ENCODE assay signal across 19 cellular contexts in the genomic region with DNA sequence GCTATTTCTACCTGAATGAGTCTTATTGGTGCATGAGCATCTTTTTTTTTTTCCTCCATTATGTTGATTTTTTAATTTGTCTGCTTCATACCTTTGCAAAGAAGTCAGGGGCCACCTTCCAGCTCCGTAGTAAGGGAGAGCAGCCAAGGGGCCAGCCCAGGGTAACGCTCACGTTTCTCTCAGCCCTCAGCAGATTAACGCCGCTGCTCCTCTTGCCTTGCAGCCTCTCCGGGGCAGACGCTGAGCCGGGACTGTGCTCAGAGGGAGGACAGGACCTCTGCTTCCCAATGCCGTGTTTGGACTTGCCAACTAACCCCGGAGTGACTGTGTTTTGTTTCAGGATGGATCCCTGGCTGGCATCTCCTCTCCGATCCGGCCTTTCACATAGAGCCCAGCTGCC.
DNase-seq lines count a peak whose midpoint lies in the region; ATAC-seq and TF ChIP-seq lines count a peak whose summit lies in the region.
"Had no signal": no experiment of that assay in that cellular context is flagged by ENCODE, and none has a peak within 500 bp of the region (broad histone marks: within the 10 kb centered on the region; RNA-seq: fewer than 3 reads in every experiment).

No MANE protein-coding gene starts in this region.

- WGBS in mammary epithelial cell (ENCODE audit: low coverage, missing lambda C conversion rate) = 5% methylated on average over 12 of the region's 12 CpGs

- intact Hi-C loops in mammary epithelial cell (cut with micrococcal nuclease) (no loop called here), MCF 10A (cut with micrococcal nuclease) (no loop called here)
- intact Hi-C loops in naive thymus-derived CD4-positive, alpha-beta T cell (cut with micrococcal nuclease) = no loop called here

- H3K4me2 ChIP-seq in mammary epithelial cell (ENCODE audit: insufficient read depth, low read depth, low read length) (peak overlapping the region; percentile 25), parathyroid adenoma (ENCODE audit: low read length) (no peak overlapping the region)

- no peak for ATAC-seq in GM18517 (IDR thresholded peaks at IDR 0.05; ENCODE audit: unreplicated experiment)
- ATAC-seq in naive thymus-derived CD4-positive, alpha-beta T cell = no peak
- ATAC-seq: GM12878 had no signal

- POLR2A ChIA-PET in MCF 10A (lab: Yijun Ruan, JAX) (no interaction called here), RWPE1 (lab: Yijun Ruan, JAX; ENCODE audit: low non-redundant PET) (no interaction called here)
- POLR2A ChIA-PET in naive thymus-derived CD4-positive, alpha-beta T cell (lab: Charles Lee) = no interaction called here

- DNase-seq in mammary epithelial cell (peak; percentile 27), MCF 10A (ENCODE audit: unreplicated experiment) (no peak), RWPE1 (ENCODE audit: low spot score) (no peak), epithelial cell of esophagus (ENCODE audit: low read depth) (peak; percentile 44), NK-92 (lab: John Stamatoyannopoulos, UW; ENCODE audit: unreplicated experiment) (no peak)
- DNase-seq in naive thymus-derived CD4-positive, alpha-beta T cell = no peak
- DNase-seq: 8988T; Caco-2; CD4-positive, CD25-positive, alpha-beta regulatory T cell; GOT3; NCI-H1417 treated with DMSO at 0.1 percent for 48 hours; NCI-H187 treated with DMSO at 0.1 percent for 48 hours; NCI-H2227 treated with DMSO at 0.1 percent for 48 hours; NCI-H510A treated with DMSO at 0.1 percent for 48 hours; NCI-H774; RPMI8226 had no signal

- no peak overlapping the region for H3K4me3 Mint-ChIP-seq in MCF 10A (ENCODE audit: unreplicated experiment)
- H3K4me3 Mint-ChIP-seq in naive thymus-derived CD4-positive, alpha-beta T cell = no peak overlapping the region
- H3K4me3 Mint-ChIP-seq: CD4-positive, CD25-positive, alpha-beta regulatory T cell had no signal

- H3K9ac ChIP-seq in mammary epithelial cell (ENCODE audit: insufficient read depth, low read length) (no peak overlapping the region), parathyroid adenoma (no peak overlapping the region)

- H3K27me3 ChIP-seq in mammary epithelial cell (ENCODE audit: insufficient read depth, low read length) = no peaks in the 10 kb centered on the region
- no peaks in the 10 kb centered on the region for H3K27me3 ChIP-seq in parathyroid adenoma (ENCODE audit: control insufficient read depth, insufficient read depth, low read length)
- H3K27me3 ChIP-seq in naive thymus-derived CD4-positive, alpha-beta T cell (ENCODE audit: control insufficient read depth in 2 of 2, insufficient read depth in 2 of 2, low read length in 2 of 2) = no peaks in the 10 kb centered on the region

- peaks cover 30% of the 10 kb centered on the region for H3K36me3 Mint-ChIP-seq in MCF 10A (ENCODE audit: insufficient read depth, unreplicated experiment)
- H3K36me3 Mint-ChIP-seq in naive thymus-derived CD4-positive, alpha-beta T cell = peaks cover 0 to 7% (median 0%) of the 10 kb centered on the region in 5 donors
- H3K36me3 Mint-ChIP-seq: CD4-positive, CD25-positive, alpha-beta regulatory T cell had no signal

- no peaks in the 10 kb centered on the region for H3K4me1 Mint-ChIP-seq in MCF 10A (ENCODE audit: insufficient read depth, unreplicated experiment)
- H3K4me1 Mint-ChIP-seq in naive thymus-derived CD4-positive, alpha-beta T cell = peaks cover 0 to 10% (median 4%) of the 10 kb centered on the region in 7 donors

- H3K79me2 ChIP-seq in mammary epithelial cell (ENCODE audit: insufficient read depth, low read length) (no peaks in the 10 kb centered on the region), parathyroid adenoma (no peaks in the 10 kb centered on the region)

- H3K9me3 ChIP-seq in mammary epithelial cell (replicated peaks; ENCODE audit: insufficient read depth, low read length) (no peaks in the 10 kb centered on the region), parathyroid adenoma (ENCODE audit: control insufficient read depth, low read length) (no peaks in the 10 kb centered on the region)
- H3K9me3 ChIP-seq in naive thymus-derived CD4-positive, alpha-beta T cell (ENCODE audit: control insufficient read depth in 2 of 3, low read length in 3 of 3) = no peaks in the 10 kb centered on the region
- H3K9me3 ChIP-seq: Caco-2 had no signal

- H2AFZ ChIP-seq in mammary epithelial cell (ENCODE audit: low read depth, low read length) = peak overlapping the region; percentile 54
- H2AFZ ChIP-seq in parathyroid adenoma = peak overlapping the region; percentile 80

- H3K9me3 Mint-ChIP-seq in MCF 10A (ENCODE audit: unreplicated experiment) = no peaks in the 10 kb centered on the region
- peaks cover 0 to 2% (median 0%) of the 10 kb centered on the region in 11 donors for H3K9me3 Mint-ChIP-seq in naive thymus-derived CD4-positive, alpha-beta T cell
- H3K9me3 Mint-ChIP-seq: CD4-positive, CD25-positive, alpha-beta regulatory T cell had no signal

- no peaks in the 10 kb centered on the region for H4K20me1 ChIP-seq in mammary epithelial cell (ENCODE audit: insufficient read depth, low read length)

- CTCF ChIA-PET in mammary epithelial cell (lab: Charles Lee; ENCODE audit: low non-redundant PET) (no interaction called here), MCF 10A (lab: Yijun Ruan, JAX) (interaction anchor here (0.6 kb wide), 2 partner anchors 281 to 299 kb away, joined by 3 read pairs; no protein-coding TSS in a partner anchor), RWPE1 (lab: Yijun Ruan, JAX) (no interaction called here)
- CTCF ChIA-PET in naive thymus-derived CD4-positive, alpha-beta T cell (lab: Charles Lee) = interaction anchor here (0.6 kb wide), 1 partner anchor 15 kb away, joined by 4 read pairs; no protein-coding TSS in a partner anchor

- in situ Hi-C loops in mammary epithelial cell (cut with MboI; ENCODE audit: low sequenced_read_pairs in 2 of 2) = no loop called here

- no peak overlapping the region for H3K4me3 ChIP-seq in mammary epithelial cell (replicated peaks in 1 of 3; ENCODE audit: insufficient read depth in 1 of 3, low read depth in 2 of 3, low read length in 3 of 3)
- no peak overlapping the region for H3K4me3 ChIP-seq in epithelial cell of esophagus (ENCODE audit: low read length)
- no peak overlapping the region for H3K4me3 ChIP-seq in parathyroid adenoma (ENCODE audit: low read depth, low read length)
- no peak overlapping the region for H3K4me3 ChIP-seq in naive thymus-derived CD4-positive, alpha-beta T cell (ENCODE audit: low read length)
- H3K4me3 ChIP-seq: GM12878 had no signal

- H3K27ac ChIP-seq in mammary epithelial cell (ENCODE audit: insufficient read depth, low read depth, low read length) (no peak overlapping the region), RWPE1 (peak overlapping the region; percentile 44), parathyroid adenoma (peak overlapping the region; percentile 67)
- H3K27ac ChIP-seq in naive thymus-derived CD4-positive, alpha-beta T cell (ENCODE audit: low read depth, low read length) = no peak overlapping the region

- no peak for TF ChIP-seq CTCF in mammary epithelial cell (conservative IDR thresholded peaks at IDR 0.05 in 1 of 2, IDR thresholded peaks at IDR 0.05 in 1 of 2; ENCODE audit: extremely low read depth in 1 of 2, insufficient read depth in 1 of 2, low read depth in 1 of 2, low read length in 2 of 2)
- no peak for TF ChIP-seq CTCF in MCF 10A (IDR thresholded peaks at IDR 0.05; ENCODE audit: unreplicated experiment)
- TF ChIP-seq CTCF in RWPE1 (conservative IDR thresholded peaks at IDR 0.05; ENCODE audit: low read depth) = no peak
- TF ChIP-seq CTCF in epithelial cell of esophagus (IDR thresholded peaks at IDR 0.05; ENCODE audit: insufficient read depth, low read depth, low read length, missing control alignments) = no peak
- no peak for TF ChIP-seq CTCF in parathyroid adenoma (IDR thresholded peaks at IDR 0.05)

- no TSS peak for BruUV-seq in mammary epithelial cell (replicated peaks; lab: Mats Ljungman, UMichigan)
- BruUV-seq in MCF 10A (replicated peaks; lab: Mats Ljungman, UMichigan) = no TSS peak

- H3K27me3 Mint-ChIP-seq in MCF 10A (ENCODE audit: insufficient read depth, unreplicated experiment) = no peaks in the 10 kb centered on the region
- H3K27me3 Mint-ChIP-seq in naive thymus-derived CD4-positive, alpha-beta T cell = no peaks in the 10 kb centered on the region
- H3K27me3 Mint-ChIP-seq: CD4-positive, CD25-positive, alpha-beta regulatory T cell had no signal

- H3K36me3 ChIP-seq in mammary epithelial cell (ENCODE audit: insufficient read depth, low read length) (no peaks in the 10 kb centered on the region), parathyroid adenoma (ENCODE audit: control insufficient read depth, insufficient read depth, low read length) (no peaks in the 10 kb centered on the region)
- no peaks in the 10 kb centered on the region for H3K36me3 ChIP-seq in naive thymus-derived CD4-positive, alpha-beta T cell (ENCODE audit: control insufficient read depth in 2 of 3, insufficient read depth in 3 of 3, low read length in 3 of 3)

- dilution Hi-C loops in mammary epithelial cell (cut with HindIII; ENCODE audit: low sequenced_read_pairs) = no loop called here

- no peak overlapping the region for H3K27ac Mint-ChIP-seq in MCF 10A (ENCODE audit: low read depth, unreplicated experiment)
- H3K27ac Mint-ChIP-seq in naive thymus-derived CD4-positive, alpha-beta T cell = peak overlapping the region in 3 of 9 donors; percentile 3 to 47 (median 31)

- peaks cover 13% of the 10 kb centered on the region for H3K4me1 ChIP-seq in mammary epithelial cell (ENCODE audit: insufficient read depth, low read length)
- peaks cover 15% of the 10 kb centered on the region for H3K4me1 ChIP-seq in parathyroid adenoma
- no peaks in the 10 kb centered on the region for H3K4me1 ChIP-seq in naive thymus-derived CD4-positive, alpha-beta T cell (ENCODE audit: control insufficient read depth in 2 of 2, insufficient read depth in 2 of 2, low read length in 2 of 2)
- H3K4me1 ChIP-seq: Caco-2 had no signal

Comparison
In these comparisons a context has a peak if more than half of its experiments do, and no peak if none do; other contexts are left out.
1. DNase-seq: peak in mammary epithelial cell (single experiment) and epithelial cell of esophagus (single experiment); none in MCF 10A (single experiment), RWPE1 (single experiment), NK-92 (single experiment) and naive thymus-derived CD4-positive, alpha-beta T cell (0 of 9).
2. CTCF ChIA-PET loops: an anchor here in MCF 10A (0.6 kb wide) and naive thymus-derived CD4-positive, alpha-beta T cell (0.6 kb wide); none called in mammary epithelial cell and RWPE1.
3. H3K27ac ChIP-seq: peak in RWPE1 (single experiment) and parathyroid adenoma (single experiment); none in mammary epithelial cell (single experiment) and naive thymus-derived CD4-positive, alpha-beta T cell (single experiment).